1 cellular context compared by ENCODE assay signal in the genomic region with DNA sequence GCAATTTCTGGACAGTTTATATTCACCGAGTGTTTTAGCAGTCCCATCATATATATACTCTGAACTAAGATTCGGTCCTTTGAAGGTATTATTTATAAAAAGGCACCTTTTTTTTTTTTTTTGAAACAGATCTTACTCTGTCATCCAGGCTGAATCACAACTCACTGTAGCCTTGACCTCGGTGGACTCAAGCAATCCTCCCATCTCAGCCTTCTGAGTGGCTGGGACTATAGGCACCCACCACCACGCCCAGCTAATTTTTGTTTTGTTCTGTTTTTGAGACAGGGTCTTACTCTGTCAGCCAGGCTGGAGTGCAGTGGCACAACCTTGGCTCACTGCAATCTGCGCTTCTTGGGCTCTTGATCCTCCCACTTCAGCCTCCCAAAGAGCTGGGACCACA.
TF ChIP-seq lines count a peak whose summit lies in the region.

No MANE protein-coding gene starts in this region.

TF ChIP-seq in HepG2, 621 proteins besides CTCF, POLR2A, EP300 and RAD21:
- TF ChIP-seq, protein P1, sequence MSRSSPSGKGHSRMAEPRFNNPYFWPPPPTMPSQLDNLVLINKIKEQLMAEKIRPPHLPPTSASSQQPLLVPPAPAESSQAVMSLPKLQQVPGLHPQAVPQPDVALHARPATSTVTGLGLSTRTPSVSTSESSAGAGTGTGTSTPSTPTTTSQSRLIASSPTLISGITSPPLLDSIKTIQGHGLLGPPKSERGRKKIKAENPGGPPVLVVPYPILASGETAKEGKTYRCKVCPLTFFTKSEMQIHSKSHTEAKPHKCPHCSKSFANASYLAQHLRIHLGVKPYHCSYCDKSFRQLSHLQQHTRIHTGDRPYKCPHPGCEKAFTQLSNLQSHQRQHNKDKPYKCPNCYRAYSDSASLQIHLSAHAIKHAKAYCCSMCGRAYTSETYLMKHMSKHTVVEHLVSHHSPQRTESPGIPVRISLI (CRISPR knock-in tag; IDR thresholded peaks at IDR 0.05; ENCODE audit: borderline replicate concordance): peak; percentile 17; the same call in 1 of the 2 replicates
- no peak for TF ChIP-seq MXD4 (CRISPR knock-in tag; IDR thresholded peaks at IDR 0.05)
- TF ChIP-seq, protein P2, sequence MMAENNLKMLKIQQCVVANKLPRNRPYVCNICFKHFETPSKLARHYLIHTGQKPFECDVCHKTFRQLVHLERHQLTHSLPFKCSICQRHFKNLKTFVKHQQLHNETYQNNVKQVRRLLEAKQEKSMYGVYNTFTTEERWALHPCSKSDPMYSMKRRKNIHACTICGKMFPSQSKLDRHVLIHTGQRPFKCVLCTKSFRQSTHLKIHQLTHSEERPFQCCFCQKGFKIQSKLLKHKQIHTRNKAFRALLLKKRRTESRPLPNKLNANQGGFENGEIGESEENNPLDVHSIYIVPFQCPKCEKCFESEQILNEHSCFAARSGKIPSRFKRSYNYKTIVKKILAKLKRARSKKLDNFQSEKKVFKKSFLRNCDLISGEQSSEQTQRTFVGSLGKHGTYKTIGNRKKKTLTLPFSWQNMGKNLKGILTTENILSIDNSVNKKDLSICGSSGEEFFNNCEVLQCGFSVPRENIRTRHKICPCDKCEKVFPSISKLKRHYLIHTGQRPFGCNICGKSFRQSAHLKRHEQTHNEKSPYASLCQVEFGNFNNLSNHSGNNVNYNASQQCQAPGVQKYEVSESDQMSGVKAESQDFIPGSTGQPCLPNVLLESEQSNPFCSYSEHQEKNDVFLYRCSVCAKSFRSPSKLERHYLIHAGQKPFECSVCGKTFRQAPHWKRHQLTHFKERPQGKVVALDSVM (CRISPR knock-in tag; IDR thresholded peaks at IDR 0.05): peak; percentile 27; the same call in 1 of the 2 replicates
- TF ChIP-seq PTBP1 (IDR thresholded peaks at IDR 0.05; ENCODE audit: low read depth, low read length, poor library complexity, severe bottlenecking): no peak
- 0 out of 2 replicates have a peak, but pooled peaks have one; percentile 12 for TF ChIP-seq GATAD2A (CRISPR knock-in tag; IDR thresholded peaks at IDR 0.05)
- TF ChIP-seq, protein P3, sequence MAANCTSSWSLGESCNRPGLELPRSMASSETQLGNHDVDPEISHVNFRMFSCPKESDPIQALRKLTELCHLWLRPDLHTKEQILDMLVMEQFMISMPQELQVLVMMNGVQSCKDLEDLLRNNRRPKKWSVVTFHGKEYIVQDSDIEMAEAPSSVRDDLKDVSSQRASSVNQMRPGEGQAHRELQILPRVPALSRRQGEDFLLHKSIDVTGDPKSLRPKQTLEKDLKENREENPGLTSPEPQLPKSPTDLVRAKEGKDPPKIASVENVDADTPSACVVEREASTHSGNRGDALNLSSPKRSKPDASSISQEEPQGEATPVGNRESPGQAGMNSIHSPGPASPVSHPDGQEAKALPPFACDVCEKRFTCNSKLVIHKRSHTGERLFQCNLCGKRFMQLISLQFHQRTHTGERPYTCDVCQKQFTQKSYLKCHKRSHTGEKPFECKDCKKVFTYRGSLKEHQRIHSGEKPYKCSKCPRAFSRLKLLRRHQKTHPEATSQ (CRISPR knock-in tag; IDR thresholded peaks at IDR 0.05; ENCODE audit: borderline replicate concordance): no peak
- TF ChIP-seq STAG1 (CRISPR knock-in tag; IDR thresholded peaks at IDR 0.05): no peak
- 0 out of 2 replicates have a peak, but pooled peaks have one; percentile 30 for TF ChIP-seq RARA (CRISPR knock-in tag; IDR thresholded peaks at IDR 0.05)
- TF ChIP-seq, protein P4, sequence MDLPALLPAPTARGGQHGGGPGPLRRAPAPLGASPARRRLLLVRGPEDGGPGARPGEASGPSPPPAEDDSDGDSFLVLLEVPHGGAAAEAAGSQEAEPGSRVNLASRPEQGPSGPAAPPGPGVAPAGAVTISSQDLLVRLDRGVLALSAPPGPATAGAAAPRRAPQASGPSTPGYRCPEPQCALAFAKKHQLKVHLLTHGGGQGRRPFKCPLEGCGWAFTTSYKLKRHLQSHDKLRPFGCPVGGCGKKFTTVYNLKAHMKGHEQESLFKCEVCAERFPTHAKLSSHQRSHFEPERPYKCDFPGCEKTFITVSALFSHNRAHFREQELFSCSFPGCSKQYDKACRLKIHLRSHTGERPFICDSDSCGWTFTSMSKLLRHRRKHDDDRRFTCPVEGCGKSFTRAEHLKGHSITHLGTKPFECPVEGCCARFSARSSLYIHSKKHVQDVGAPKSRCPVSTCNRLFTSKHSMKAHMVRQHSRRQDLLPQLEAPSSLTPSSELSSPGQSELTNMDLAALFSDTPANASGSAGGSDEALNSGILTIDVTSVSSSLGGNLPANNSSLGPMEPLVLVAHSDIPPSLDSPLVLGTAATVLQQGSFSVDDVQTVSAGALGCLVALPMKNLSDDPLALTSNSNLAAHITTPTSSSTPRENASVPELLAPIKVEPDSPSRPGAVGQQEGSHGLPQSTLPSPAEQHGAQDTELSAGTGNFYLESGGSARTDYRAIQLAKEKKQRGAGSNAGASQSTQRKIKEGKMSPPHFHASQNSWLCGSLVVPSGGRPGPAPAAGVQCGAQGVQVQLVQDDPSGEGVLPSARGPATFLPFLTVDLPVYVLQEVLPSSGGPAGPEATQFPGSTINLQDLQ (CRISPR knock-in tag; IDR thresholded peaks at IDR 0.05): no peak
- TF ChIP-seq MED13 (CRISPR knock-in tag; IDR thresholded peaks at IDR 0.05): no peak
- no peak for TF ChIP-seq ZNF446 (CRISPR knock-in tag; IDR thresholded peaks at IDR 0.05)
- no peak for TF ChIP-seq ATF7 (IDR thresholded peaks at IDR 0.05)
- TF ChIP-seq ATF7 (CRISPR knock-in tag; IDR thresholded peaks at IDR 0.05): no peak
- no peak for TF ChIP-seq FIP1L1 (IDR thresholded peaks at IDR 0.05; ENCODE audit: borderline replicate concordance, insufficient read depth, low read depth, low read length)
- TF ChIP-seq HNF4A (CRISPR knock-in tag; IDR thresholded peaks at IDR 0.05): 0 out of 2 replicates have a peak, but pooled peaks have one; percentile 15
- TF ChIP-seq ZNF430 (CRISPR knock-in tag; IDR thresholded peaks at IDR 0.05): no peak
- TF ChIP-seq, protein P5, sequence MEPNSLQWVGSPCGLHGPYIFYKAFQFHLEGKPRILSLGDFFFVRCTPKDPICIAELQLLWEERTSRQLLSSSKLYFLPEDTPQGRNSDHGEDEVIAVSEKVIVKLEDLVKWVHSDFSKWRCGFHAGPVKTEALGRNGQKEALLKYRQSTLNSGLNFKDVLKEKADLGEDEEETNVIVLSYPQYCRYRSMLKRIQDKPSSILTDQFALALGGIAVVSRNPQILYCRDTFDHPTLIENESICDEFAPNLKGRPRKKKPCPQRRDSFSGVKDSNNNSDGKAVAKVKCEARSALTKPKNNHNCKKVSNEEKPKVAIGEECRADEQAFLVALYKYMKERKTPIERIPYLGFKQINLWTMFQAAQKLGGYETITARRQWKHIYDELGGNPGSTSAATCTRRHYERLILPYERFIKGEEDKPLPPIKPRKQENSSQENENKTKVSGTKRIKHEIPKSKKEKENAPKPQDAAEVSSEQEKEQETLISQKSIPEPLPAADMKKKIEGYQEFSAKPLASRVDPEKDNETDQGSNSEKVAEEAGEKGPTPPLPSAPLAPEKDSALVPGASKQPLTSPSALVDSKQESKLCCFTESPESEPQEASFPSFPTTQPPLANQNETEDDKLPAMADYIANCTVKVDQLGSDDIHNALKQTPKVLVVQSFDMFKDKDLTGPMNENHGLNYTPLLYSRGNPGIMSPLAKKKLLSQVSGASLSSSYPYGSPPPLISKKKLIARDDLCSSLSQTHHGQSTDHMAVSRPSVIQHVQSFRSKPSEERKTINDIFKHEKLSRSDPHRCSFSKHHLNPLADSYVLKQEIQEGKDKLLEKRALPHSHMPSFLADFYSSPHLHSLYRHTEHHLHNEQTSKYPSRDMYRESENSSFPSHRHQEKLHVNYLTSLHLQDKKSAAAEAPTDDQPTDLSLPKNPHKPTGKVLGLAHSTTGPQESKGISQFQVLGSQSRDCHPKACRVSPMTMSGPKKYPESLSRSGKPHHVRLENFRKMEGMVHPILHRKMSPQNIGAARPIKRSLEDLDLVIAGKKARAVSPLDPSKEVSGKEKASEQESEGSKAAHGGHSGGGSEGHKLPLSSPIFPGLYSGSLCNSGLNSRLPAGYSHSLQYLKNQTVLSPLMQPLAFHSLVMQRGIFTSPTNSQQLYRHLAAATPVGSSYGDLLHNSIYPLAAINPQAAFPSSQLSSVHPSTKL (CRISPR knock-in tag; IDR thresholded peaks at IDR 0.05): no peak
- TF ChIP-seq MIER3 (CRISPR knock-in tag; IDR thresholded peaks at IDR 0.05; ENCODE audit: borderline replicate concordance): no peak
- TF ChIP-seq, protein P6, sequence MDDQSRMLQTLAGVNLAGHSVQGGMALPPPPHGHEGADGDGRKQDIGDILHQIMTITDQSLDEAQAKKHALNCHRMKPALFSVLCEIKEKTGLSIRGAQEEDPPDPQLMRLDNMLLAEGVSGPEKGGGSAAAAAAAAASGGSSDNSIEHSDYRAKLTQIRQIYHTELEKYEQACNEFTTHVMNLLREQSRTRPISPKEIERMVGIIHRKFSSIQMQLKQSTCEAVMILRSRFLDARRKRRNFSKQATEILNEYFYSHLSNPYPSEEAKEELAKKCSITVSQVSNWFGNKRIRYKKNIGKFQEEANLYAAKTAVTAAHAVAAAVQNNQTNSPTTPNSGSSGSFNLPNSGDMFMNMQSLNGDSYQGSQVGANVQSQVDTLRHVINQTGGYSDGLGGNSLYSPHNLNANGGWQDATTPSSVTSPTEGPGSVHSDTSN (CRISPR knock-in tag; IDR thresholded peaks at IDR 0.05; ENCODE audit: borderline replicate concordance): no peak
- no peak for TF ChIP-seq ZNF30 (CRISPR knock-in tag; IDR thresholded peaks at IDR 0.05)
- no peak for TF ChIP-seq YEATS4 (CRISPR knock-in tag; IDR thresholded peaks at IDR 0.05; ENCODE audit: borderline replicate concordance)
